ENCODE assay signal across 8 cellular contexts in the genomic region with DNA sequence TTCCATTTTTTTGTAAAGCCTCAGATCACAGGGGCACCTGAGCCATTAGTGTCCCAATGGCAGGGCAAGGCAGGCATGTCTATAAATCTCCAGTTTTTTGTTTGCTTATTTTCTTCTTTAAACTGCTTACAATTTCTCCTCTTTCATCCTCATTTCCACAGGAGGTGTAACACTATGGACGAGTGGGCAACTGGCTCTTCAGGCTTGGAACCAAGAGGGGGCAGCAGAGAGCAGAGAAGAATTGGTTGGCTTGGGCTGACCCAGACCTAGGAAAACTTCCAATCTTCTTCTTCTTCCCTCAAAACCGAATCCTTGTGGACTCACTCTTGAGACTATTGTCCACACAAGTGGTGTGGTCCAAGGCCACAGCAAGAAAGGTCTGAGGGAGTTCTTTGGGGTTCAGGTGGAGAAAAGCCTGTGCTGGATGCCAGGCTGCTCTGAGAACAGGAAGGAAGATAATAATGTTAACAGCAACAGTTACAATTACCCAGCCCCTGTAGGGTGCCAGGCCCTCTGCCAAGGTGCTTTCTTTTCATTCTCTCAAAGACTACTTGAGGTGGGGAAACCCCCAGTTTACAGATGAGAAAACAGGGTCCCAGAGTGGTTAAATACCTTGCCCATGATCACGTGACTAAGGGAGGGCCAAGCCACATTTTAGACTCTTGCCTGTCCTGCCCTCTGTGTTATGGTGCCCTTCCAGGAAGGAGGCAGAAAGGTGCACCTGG.
A peak's percentile ranks its signal among the peaks of the same experiment; 100 is the strongest.
DNase-seq lines count a peak whose midpoint lies in the region; ATAC-seq and TF ChIP-seq lines count a peak whose summit lies in the region.

No MANE protein-coding gene starts in this region.

- peak; percentile 86 to 88 for TF ChIP-seq CTCF in GM23338 (conservative IDR thresholded peaks at IDR 0.05; ENCODE audit: low read depth in 2 of 2)
- TF ChIP-seq CTCF in WTC11 (IDR thresholded peaks at IDR 0.05), result peak; percentile 69
- TF ChIP-seq CTCF in mucosa of descending colon (IDR thresholded peaks at IDR 0.05), result peak; percentile 68
- TF ChIP-seq CTCF in suprapubic skin (IDR thresholded peaks at IDR 0.05), result peak; percentile 61 to 85

- H3K4me2 ChIP-seq in GM23338, result no peak overlapping the region

- H3K27me3 Mint-ChIP-seq in GM23338 (ENCODE audit: insufficient read depth, low read depth, poor library complexity) (no peaks in the 10 kb centered on the region), WTC11 (ENCODE audit: low read depth) (no peaks in the 10 kb centered on the region)

- H3K36me3 Mint-ChIP-seq in GM23338 (ENCODE audit: low read depth), result no peaks in the 10 kb centered on the region
- no peaks in the 10 kb centered on the region for H3K36me3 Mint-ChIP-seq in WTC11

- H3K9me2 ChIP-seq in GM23338 (ENCODE audit: insufficient read depth), result no peaks in the 10 kb centered on the region

- CTCF ChIA-PET in WTC11 (lab: Charles Lee), result interaction anchor here (0.7 to 0.8 kb wide), 2 partner anchors 117 to 241 kb away, joined by 3 to 6 read pairs; no protein-coding TSS in a partner anchor

- no peaks in the 10 kb centered on the region for H3K79me2 ChIP-seq in GM23338 (replicated peaks; ENCODE audit: insufficient read depth)

- no peak overlapping the region for H3K4me3 Mint-ChIP-seq in GM23338
- H3K4me3 Mint-ChIP-seq in WTC11, result no peak overlapping the region

- POLR2A ChIA-PET in WTC11 (lab: Charles Lee), result no interaction called here

- H3K4me1 Mint-ChIP-seq in GM23338, result no peaks in the 10 kb centered on the region; the same call in 2 of the 3 replicates
- H3K4me1 Mint-ChIP-seq in WTC11, result peaks cover 3% of the 10 kb centered on the region; the same call in 1 of the 2 replicates

- H3K9me3 ChIP-seq in mucosa of descending colon (no peaks in the 10 kb centered on the region), suprapubic skin (no peaks in the 10 kb centered on the region)

- no peaks in the 10 kb centered on the region for H3K27me3 ChIP-seq in GM23338 (ENCODE audit: insufficient read depth)
- peaks cover 3% of the 10 kb centered on the region for H3K27me3 ChIP-seq in suprapubic skin

- H3K36me3 ChIP-seq in GM23338 (ENCODE audit: insufficient read depth), result no peaks in the 10 kb centered on the region
- H3K36me3 ChIP-seq in mucosa of descending colon (ENCODE audit: low read depth), result no peaks in the 10 kb centered on the region
- H3K36me3 ChIP-seq in suprapubic skin, result no peaks in the 10 kb centered on the region

- intact Hi-C loops in mucosa of descending colon (cut with DNase I, micrococcal nuclease), result loop anchor here (5.0 kb wide), 1 partner anchor 241 kb away; no protein-coding TSS in a partner anchor

- TF ChIP-seq EP300 in suprapubic skin (IDR thresholded peaks at IDR 0.05), result no peak

- H3K9me3 Mint-ChIP-seq in GM23338 (no peaks in the 10 kb centered on the region), WTC11 (no peaks in the 10 kb centered on the region)

- no peak for TF ChIP-seq POLR2A in erythroblast (IDR thresholded peaks at IDR 0.05; ENCODE audit: low read length)
- TF ChIP-seq POLR2A in suprapubic skin (IDR thresholded peaks at IDR 0.05), result no peak

- peak overlapping the region; percentile 35 for H2AFZ ChIP-seq in GM23338

- H3K27ac Mint-ChIP-seq in GM23338, result no peak overlapping the region
- H3K27ac Mint-ChIP-seq in WTC11, result no peak overlapping the region

- no peaks in the 10 kb centered on the region for H3K4me1 ChIP-seq in GM23338 (ENCODE audit: insufficient read depth)
- no peaks in the 10 kb centered on the region for H3K4me1 ChIP-seq in mucosa of descending colon (ENCODE audit: low read depth)
- H3K4me1 ChIP-seq in suprapubic skin, result peaks cover 4% of the 10 kb centered on the region

- H3K27ac ChIP-seq in GM23338 (ENCODE audit: low read depth) (no peak overlapping the region), suprapubic skin (no peak overlapping the region)

- peak; percentile 36 for DNase-seq in NCI-H2107 treated with DMSO at 0.1 percent for 48 hours (lab: John Stamatoyannopoulos, UW; ENCODE audit: unreplicated experiment)
- no peak for DNase-seq in NCI-H2107 (lab: John Stamatoyannopoulos, UW)
- DNase-seq in GM23338 (ENCODE audit: low spot score), result peak; percentile 83
- peak; percentile 6 for DNase-seq in MV-4-11 (lab: John Stamatoyannopoulos, UW)
- peak; percentile 79 for DNase-seq in WTC11 (ENCODE audit: low spot score)
- DNase-seq in erythroblast (lab: John Stamatoyannopoulos, UW), result peak; percentile 28 to 64
- peak in 2 of 3 donors; percentile 64 to 88 for DNase-seq in mucosa of descending colon
- no peak for DNase-seq in suprapubic skin (ENCODE audit: low spot score in 2 of 2)

- ATAC-seq in GM23338 (peak; percentile 93), WTC11 (peak; percentile 93), mucosa of descending colon (peak; percentile 81)

- WGBS in suprapubic skin, result 33% methylated on average over 3 of the region's 3 CpGs

- no peaks in the 10 kb centered on the region for H4K20me1 ChIP-seq in GM23338 (replicated peaks; ENCODE audit: insufficient read depth)

- no peaks in the 10 kb centered on the region for H3F3A ChIP-seq in GM23338 (replicated peaks; ENCODE audit: low read depth)

- H3K4me3 ChIP-seq in GM23338 (no peak overlapping the region), mucosa of descending colon (no peak overlapping the region), suprapubic skin (no peak overlapping the region)

TF ChIP-seq in GM23338, 12 proteins besides CTCF, POLR2A, EP300 and RAD21:
- TF ChIP-seq, protein P1, sequence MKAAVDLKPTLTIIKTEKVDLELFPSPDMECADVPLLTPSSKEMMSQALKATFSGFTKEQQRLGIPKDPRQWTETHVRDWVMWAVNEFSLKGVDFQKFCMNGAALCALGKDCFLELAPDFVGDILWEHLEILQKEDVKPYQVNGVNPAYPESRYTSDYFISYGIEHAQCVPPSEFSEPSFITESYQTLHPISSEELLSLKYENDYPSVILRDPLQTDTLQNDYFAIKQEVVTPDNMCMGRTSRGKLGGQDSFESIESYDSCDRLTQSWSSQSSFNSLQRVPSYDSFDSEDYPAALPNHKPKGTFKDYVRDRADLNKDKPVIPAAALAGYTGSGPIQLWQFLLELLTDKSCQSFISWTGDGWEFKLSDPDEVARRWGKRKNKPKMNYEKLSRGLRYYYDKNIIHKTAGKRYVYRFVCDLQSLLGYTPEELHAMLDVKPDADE (IDR thresholded peaks at IDR 0.05), result no peak
- no peak for TF ChIP-seq NANOG (IDR thresholded peaks at IDR 0.05; ENCODE audit: borderline replicate concordance)

TF ChIP-seq in WTC11, 78 proteins besides CTCF, POLR2A, EP300 and RAD21 (continues in another document):
- TF ChIP-seq NR3C1 (CRISPR knock-in tag; conservative IDR thresholded peaks at IDR 0.05; ENCODE audit: low read depth), result no peak
- TF ChIP-seq ERG (CRISPR knock-in tag; IDR thresholded peaks at IDR 0.05), result no peak
- TF ChIP-seq EMX1 (CRISPR knock-in tag; IDR thresholded peaks at IDR 0.05), result no peak
- no peak for TF ChIP-seq ZNF396 (CRISPR knock-in tag; IDR thresholded peaks at IDR 0.05; ENCODE audit: borderline replicate concordance)
- no peak for TF ChIP-seq ZBTB21 (CRISPR knock-in tag; IDR thresholded peaks at IDR 0.05; ENCODE audit: borderline replicate concordance)
- no peak for TF ChIP-seq SP1 (CRISPR knock-in tag; conservative IDR thresholded peaks at IDR 0.05)
- TF ChIP-seq, protein P2, sequence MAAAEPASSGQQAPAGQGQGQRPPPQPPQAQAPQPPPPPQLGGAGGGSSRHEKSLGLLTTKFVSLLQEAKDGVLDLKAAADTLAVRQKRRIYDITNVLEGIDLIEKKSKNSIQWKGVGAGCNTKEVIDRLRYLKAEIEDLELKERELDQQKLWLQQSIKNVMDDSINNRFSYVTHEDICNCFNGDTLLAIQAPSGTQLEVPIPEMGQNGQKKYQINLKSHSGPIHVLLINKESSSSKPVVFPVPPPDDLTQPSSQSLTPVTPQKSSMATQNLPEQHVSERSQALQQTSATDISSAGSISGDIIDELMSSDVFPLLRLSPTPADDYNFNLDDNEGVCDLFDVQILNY (CRISPR knock-in tag; IDR thresholded peaks at IDR 0.05), result no peak
- TF ChIP-seq, protein P3, sequence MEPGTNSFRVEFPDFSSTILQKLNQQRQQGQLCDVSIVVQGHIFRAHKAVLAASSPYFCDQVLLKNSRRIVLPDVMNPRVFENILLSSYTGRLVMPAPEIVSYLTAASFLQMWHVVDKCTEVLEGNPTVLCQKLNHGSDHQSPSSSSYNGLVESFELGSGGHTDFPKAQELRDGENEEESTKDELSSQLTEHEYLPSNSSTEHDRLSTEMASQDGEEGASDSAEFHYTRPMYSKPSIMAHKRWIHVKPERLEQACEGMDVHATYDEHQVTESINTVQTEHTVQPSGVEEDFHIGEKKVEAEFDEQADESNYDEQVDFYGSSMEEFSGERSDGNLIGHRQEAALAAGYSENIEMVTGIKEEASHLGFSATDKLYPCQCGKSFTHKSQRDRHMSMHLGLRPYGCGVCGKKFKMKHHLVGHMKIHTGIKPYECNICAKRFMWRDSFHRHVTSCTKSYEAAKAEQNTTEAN (CRISPR knock-in tag; IDR thresholded peaks at IDR 0.05), result no peak
- TF ChIP-seq, protein P4, sequence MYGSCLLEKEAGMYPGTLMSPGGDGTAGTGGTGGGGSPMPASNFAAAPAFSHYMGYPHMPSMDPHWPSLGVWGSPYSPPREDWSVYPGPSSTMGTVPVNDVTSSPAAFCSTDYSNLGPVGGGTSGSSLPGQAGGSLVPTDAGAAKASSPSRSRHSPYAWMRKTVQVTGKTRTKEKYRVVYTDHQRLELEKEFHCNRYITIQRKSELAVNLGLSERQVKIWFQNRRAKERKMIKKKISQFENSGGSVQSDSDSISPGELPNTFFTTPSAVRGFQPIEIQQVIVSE (CRISPR knock-in tag; IDR thresholded peaks at IDR 0.05; ENCODE audit: borderline replicate concordance), result no peak
- TF ChIP-seq, protein P5, sequence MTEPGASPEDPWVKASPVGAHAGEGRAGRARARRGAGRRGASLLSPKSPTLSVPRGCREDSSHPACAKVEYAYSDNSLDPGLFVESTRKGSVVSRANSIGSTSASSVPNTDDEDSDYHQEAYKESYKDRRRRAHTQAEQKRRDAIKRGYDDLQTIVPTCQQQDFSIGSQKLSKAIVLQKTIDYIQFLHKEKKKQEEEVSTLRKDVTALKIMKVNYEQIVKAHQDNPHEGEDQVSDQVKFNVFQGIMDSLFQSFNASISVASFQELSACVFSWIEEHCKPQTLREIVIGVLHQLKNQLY (CRISPR knock-in tag; IDR thresholded peaks at IDR 0.05), result no peak

Comparison
In these comparisons a context has a peak if more than half of its experiments do, and no peak if none do; other contexts are left out.
1. DNase-seq: peak in NCI-H2107 treated with DMSO at 0.1 percent for 48 hours (single experiment), GM23338 (single experiment), MV-4-11 (single experiment), WTC11 (single experiment), erythroblast (2 of 2) and mucosa of descending colon (2 of 3); none in NCI-H2107 (single experiment) and suprapubic skin (0 of 2).
2. Peak in every context shown above with its lines, with median percentiles within 50 percentile points of each other: ATAC-seq and CTCF ChIP-seq.